Comparison of ENCODE assay signal across 12 cellular contexts in the genomic region with DNA sequence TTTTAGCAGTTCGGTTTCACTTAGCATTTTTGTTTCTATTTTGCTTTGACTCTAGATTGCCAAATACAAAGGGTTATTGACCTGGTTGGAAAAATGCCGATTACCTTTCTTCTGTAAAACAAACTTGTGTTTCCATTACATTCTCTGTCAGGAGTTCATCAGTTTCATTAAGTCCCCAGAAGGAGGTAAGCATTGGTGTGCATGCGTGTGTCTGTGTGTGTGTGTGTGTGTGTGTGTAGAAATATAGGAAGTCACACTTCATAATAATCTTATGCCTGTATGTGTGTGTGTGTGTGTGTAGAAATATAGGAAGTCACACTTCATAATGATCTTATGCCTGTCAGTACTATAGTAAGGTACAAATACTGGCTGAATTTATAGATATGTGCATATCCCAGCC.
"Had no signal": no experiment of that assay in that cellular context is flagged by ENCODE, and none has a peak within 500 bp of the region (broad histone marks: within the 10 kb centered on the region; RNA-seq: fewer than 3 reads in every experiment).

No MANE protein-coding gene starts in this region.

- ATAC-seq: activated CD4-positive, alpha-beta T cell treated with anti-CD3 and anti-CD28 coated beads for 36 hours; gastrocnemius medialis; psoas muscle; right cardiac atrium; stimulated activated naive CD8-positive, alpha-beta T cell treated with anti-CD3 and anti-CD28 coated beads, Interleukin-15, amount 100 ng/mL, for 72 hours; WTC11 had no signal

- DNase-seq: activated CD4-positive, alpha-beta memory T cell treated with anti-CD3 and anti-CD28 coated beads for 36 hours; activated CD4-positive, alpha-beta T cell treated with anti-CD3 and anti-CD28 coated beads for 36 hours; activated T-cell treated with anti-CD3 and anti-CD28 coated beads for 4 hours; cerebellar nuclear complex; effector CD4-positive, alpha-beta T cell; gastrocnemius medialis; head of caudate nucleus; ovary; psoas muscle; right cardiac atrium; stimulated activated naive CD8-positive, alpha-beta T cell treated with anti-CD3 and anti-CD28 coated beads, Interleukin-15, amount 100 ng/mL, for 72 hours had no signal
